23 cellular contexts compared by ENCODE assay signal in the genomic region with DNA sequence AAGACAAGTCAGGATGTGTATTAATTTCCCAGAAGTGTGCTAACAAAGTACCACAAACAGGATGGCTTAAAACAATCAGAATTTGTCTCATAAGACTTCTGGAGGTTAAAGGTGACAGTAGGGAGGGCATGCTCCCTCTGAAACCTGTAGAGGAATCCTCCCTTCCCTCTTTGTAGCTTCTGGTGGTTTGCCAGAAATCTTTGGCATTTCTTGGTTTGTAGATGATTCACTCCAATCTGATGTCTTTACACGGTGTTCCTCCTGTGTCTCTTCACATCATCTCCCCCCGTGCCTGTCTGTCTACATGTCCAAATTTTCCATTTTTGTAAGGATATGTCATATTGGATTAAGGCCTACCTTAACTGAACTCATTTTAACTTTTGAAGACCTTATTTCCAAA.
A peak's percentile ranks its signal among the peaks of the same experiment; 100 is the strongest.
DNase-seq lines count a peak whose midpoint lies in the region.
"Had no signal": no experiment of that assay in that cellular context is flagged by ENCODE, and none has a peak within 500 bp of the region (broad histone marks: within the 10 kb centered on the region; RNA-seq: fewer than 3 reads in every experiment).

No MANE protein-coding gene starts in this region.

- H3K27me3 Mint-ChIP-seq in activated naive CD8-positive, alpha-beta T cell treated with anti-CD3 and anti-CD28 coated beads for 36 hours, result peaks cover 5% of the 10 kb centered on the region
- H3K27me3 Mint-ChIP-seq: activated CD4-positive, alpha-beta T cell treated with anti-CD3 and anti-CD28 coated beads for 36 hours; CD4-positive, CD25-positive, alpha-beta regulatory T cell had no signal

- H3K4me3 Mint-ChIP-seq in activated naive CD8-positive, alpha-beta T cell treated with anti-CD3 and anti-CD28 coated beads for 36 hours, result no peak overlapping the region
- H3K4me3 Mint-ChIP-seq: activated CD4-positive, alpha-beta T cell treated with anti-CD3 and anti-CD28 coated beads for 36 hours; activated naive CD4-positive, alpha-beta T cell treated with anti-CD3 and anti-CD28 coated beads for 36 hours; CD4-positive, CD25-positive, alpha-beta regulatory T cell; naive B cell had no signal

- H3K4me1 Mint-ChIP-seq in activated naive CD8-positive, alpha-beta T cell treated with anti-CD3 and anti-CD28 coated beads for 36 hours, result no peaks in the 10 kb centered on the region
- H3K4me1 Mint-ChIP-seq: activated CD4-positive, alpha-beta T cell treated with anti-CD3 and anti-CD28 coated beads for 36 hours; CD4-positive, CD25-positive, alpha-beta regulatory T cell; naive B cell had no signal

- no peaks in the 10 kb centered on the region for H3K9me3 Mint-ChIP-seq in activated naive CD8-positive, alpha-beta T cell treated with anti-CD3 and anti-CD28 coated beads for 36 hours
- H3K9me3 Mint-ChIP-seq: activated naive CD4-positive, alpha-beta T cell treated with anti-CD3 and anti-CD28 coated beads for 36 hours; naive B cell had no signal

- DNase-seq in A172 (ENCODE audit: low spot score) (peak; percentile 6), HS-27A (ENCODE audit: low read depth) (peak; percentile 1), astrocyte of the hippocampus (ENCODE audit: low read depth, low spot score) (peak; percentile 29), iris pigment epithelial cell (ENCODE audit: low read depth) (peak; percentile 14), NCI-H526 treated with DMSO at 0.1 percent for 48 hours (lab: John Stamatoyannopoulos, UW) (no peak), mucosa of gallbladder (ENCODE audit: low spot score) (no peak), ureter (ENCODE audit: low spot score) (no peak)
- DNase-seq in activated naive CD8-positive, alpha-beta T cell treated with anti-CD3 and anti-CD28 coated beads for 36 hours, result no peak
- DNase-seq: activated CD4-positive, alpha-beta T cell treated with anti-CD3 and anti-CD28 coated beads for 36 hours; activated naive CD4-positive, alpha-beta T cell treated with anti-CD3 and anti-CD28 coated beads for 36 hours; activated T-cell treated with anti-CD3 and anti-CD28 coated beads, Interleukin-2, amount 50 U/mL, for 48 hours; anterior cingulate cortex; CD4-positive, CD25-positive, alpha-beta regulatory T cell; effector memory CD4-positive, alpha-beta T cell; GOT3; heart left ventricle; naive B cell; NCI-H2081 treated with DMSO at 0.1 percent for 48 hours; NCI-H524 treated with DMSO at 0.1 percent for 48 hours; occipital lobe; stimulated activated CD4-positive, alpha-beta T cell treated with anti-CD3 and anti-CD28 coated beads, Interleukin-12 subunit alpha, Interleukin-12 subunit beta, amount 100 ng/mL, for 4 hours; substantia nigra; uterus had no signal

- no peak overlapping the region for H3K27ac Mint-ChIP-seq in activated naive CD8-positive, alpha-beta T cell treated with anti-CD3 and anti-CD28 coated beads for 36 hours
- H3K27ac Mint-ChIP-seq: activated CD4-positive, alpha-beta T cell treated with anti-CD3 and anti-CD28 coated beads for 36 hours; activated naive CD4-positive, alpha-beta T cell treated with anti-CD3 and anti-CD28 coated beads for 36 hours; CD4-positive, CD25-positive, alpha-beta regulatory T cell had no signal

- no peaks in the 10 kb centered on the region for H3K36me3 Mint-ChIP-seq in activated naive CD8-positive, alpha-beta T cell treated with anti-CD3 and anti-CD28 coated beads for 36 hours
- H3K36me3 Mint-ChIP-seq: CD4-positive, CD25-positive, alpha-beta regulatory T cell; naive B cell had no signal

Comparison
In these comparisons a context has a peak if more than half of its experiments do, and no peak if none do; other contexts are left out.
1. DNase-seq: peak in A172 (single experiment), HS-27A (single experiment), astrocyte of the hippocampus (single experiment) and iris pigment epithelial cell (single experiment); none in NCI-H526 treated with DMSO at 0.1 percent for 48 hours (single experiment), mucosa of gallbladder (single experiment), ureter (single experiment) and activated naive CD8-positive, alpha-beta T cell treated with anti-CD3 and anti-CD28 coated beads for 36 hours (single experiment).